Comparison of ENCODE assay signal across 30 cellular contexts in genomic region chr16:65717006-65717720, GRCh38.
"Had no signal": no experiment of that assay in that cellular context is flagged by ENCODE, and none has a peak within 500 bp of the region (broad histone marks: within the 10 kb centered on the region; RNA-seq: fewer than 3 reads in every experiment).

No MANE protein-coding gene starts in this region.

- ATAC-seq: activated CD4-positive, alpha-beta T cell treated with anti-CD3 and anti-CD28 coated beads for 36 hours; activated CD4-positive, CD25-positive, alpha-beta regulatory T cell treated with anti-CD3 and anti-CD28 coated beads, Interleukin-2, amount 50 U/mL, for 24 hours; activated CD8-positive, alpha-beta T cell treated with anti-CD3 and anti-CD28 coated beads, Interleukin-2, amount 10 ng/mL, durations not matched to agents 7 days and 5 days; activated naive CD4-positive, alpha-beta T cell treated with anti-CD3 and anti-CD28 coated beads, Interleukin-2, amount 50 U/mL, for 72 hours; WTC11 had no signal

- H3K9me3 ChIP-seq: adrenal gland, SJCRH30 had no signal

- FAIRE-seq: TTC549 had no signal

- H3K27ac Mint-ChIP-seq: activated CD4-positive, alpha-beta T cell treated with anti-CD3 and anti-CD28 coated beads for 36 hours; activated CD4-positive, alpha-beta T cell treated with anti-CD3 and anti-CD28 coated beads, Interleukin-2, amount 10 ng/mL, durations not matched to agents 7 days and 5 days; activated CD8-positive, alpha-beta T cell treated with anti-CD3 and anti-CD28 coated beads, Interleukin-2, amount 10 ng/mL, durations not matched to agents 7 days and 5 days; activated naive CD4-positive, alpha-beta T cell treated with anti-CD3 and anti-CD28 coated beads for 36 hours; activated naive CD4-positive, alpha-beta T cell treated with anti-CD3 and anti-CD28 coated beads, Interleukin-2, amount 50 U/mL, for 72 hours; activated T-cell treated with anti-CD3 and anti-CD28 coated beads, Interleukin-2, amount 50 U/mL, for 24 hours; T-helper 1 cell treated with Interleukin-12 subunit alpha and Interleukin-12 subunit beta and Interleukin-4 antibody, amounts not matched to agents 30 μg/mL and 1 μg/mL, for 36 hours; T-helper 2 cell treated with Interferon-gamma antibody and Interleukin-4, amounts not matched to agents 5 μg/mL and 100 μg/mL, for 36 hours; WTC11 had no signal

- H3K4me3 Mint-ChIP-seq: activated CD4-positive, alpha-beta T cell treated with anti-CD3 and anti-CD28 coated beads for 36 hours; activated CD4-positive, alpha-beta T cell treated with anti-CD3 and anti-CD28 coated beads, Interleukin-2, amount 10 ng/mL, durations not matched to agents 7 days and 5 days; activated CD8-positive, alpha-beta T cell treated with anti-CD3 and anti-CD28 coated beads, Interleukin-2, amount 10 ng/mL, durations not matched to agents 7 days and 5 days; activated naive CD4-positive, alpha-beta T cell treated with anti-CD3 and anti-CD28 coated beads for 36 hours; activated T-cell treated with anti-CD3 and anti-CD28 coated beads, Interleukin-2, amount 50 U/mL, for 24 hours; T-helper 1 cell treated with Interleukin-12 subunit alpha and Interleukin-12 subunit beta and Interleukin-4 antibody, amounts not matched to agents 30 μg/mL and 1 μg/mL, for 36 hours; T-helper 2 cell treated with Interferon-gamma antibody and Interleukin-4, amounts not matched to agents 5 μg/mL and 100 μg/mL, for 36 hours; WTC11 had no signal

- H3K4me3 ChIP-seq: adrenal gland, SJCRH30, SK-N-MC had no signal

- H3K4me1 Mint-ChIP-seq: activated CD4-positive, alpha-beta T cell treated with anti-CD3 and anti-CD28 coated beads for 36 hours; activated CD4-positive, alpha-beta T cell treated with anti-CD3 and anti-CD28 coated beads, Interleukin-2, amount 10 ng/mL, durations not matched to agents 7 days and 5 days had no signal

- H3K36me3 Mint-ChIP-seq: activated naive CD4-positive, alpha-beta T cell treated with anti-CD3 and anti-CD28 coated beads, Interleukin-2, amount 50 U/mL, for 72 hours; WTC11 had no signal

- H3K27me3 ChIP-seq: adrenal gland, brain microvascular endothelial cell, SJCRH30 had no signal

- H3K9me3 Mint-ChIP-seq: activated CD4-positive, alpha-beta T cell treated with anti-CD3 and anti-CD28 coated beads, Interleukin-2, amount 10 ng/mL, durations not matched to agents 7 days and 5 days; activated naive CD4-positive, alpha-beta T cell treated with anti-CD3 and anti-CD28 coated beads for 36 hours; T-helper 1 cell treated with Interleukin-12 subunit alpha and Interleukin-12 subunit beta and Interleukin-4 antibody, amounts not matched to agents 30 μg/mL and 1 μg/mL, for 36 hours; T-helper 2 cell treated with Interferon-gamma antibody and Interleukin-4, amounts not matched to agents 5 μg/mL and 100 μg/mL, for 36 hours had no signal

- DNase-seq: activated CD4-positive, alpha-beta T cell treated with anti-CD3 and anti-CD28 coated beads for 36 hours; activated CD4-positive, alpha-beta T cell treated with anti-CD3 and anti-CD28 coated beads, Interleukin-2, amount 10 ng/mL, durations not matched to agents 7 days and 5 days; activated CD4-positive, alpha-beta T cell treated with anti-CD3 and anti-CD28 coated beads, Interleukin-2, amount 50 U/mL, for 48 hours; activated CD8-positive, alpha-beta T cell treated with anti-CD3 and anti-CD28 coated beads, Interleukin-2, amount 10 ng/mL, durations not matched to agents 7 days and 5 days; activated gamma-delta T cell treated with Interleukin-2 at 50 U/mL for 16 hours; activated naive CD4-positive, alpha-beta T cell treated with anti-CD3 and anti-CD28 coated beads for 36 hours; activated T-cell treated with anti-CD3 and anti-CD28 coated beads, Interleukin-2, amount 50 U/mL, for 24 hours; adrenal gland; anterior cingulate cortex; brain microvascular endothelial cell; central memory CD4-positive, alpha-beta T cell; Karpas-422; KBM-7; NCI-H1048; NCI-H1105 treated with DMSO at 0.1 percent for 48 hours; NCI-H1436; NCI-H1694; NCI-H1930; NCI-H2081 treated with DMSO at 0.1 percent for 48 hours; NCI-H345; NCI-H524 treated with DMSO at 0.1 percent for 48 hours; Right ventricle myocardium superior; SJCRH30 had no signal

- H3K36me3 ChIP-seq: adrenal gland, brain microvascular endothelial cell, SJCRH30 had no signal

- H3K27me3 Mint-ChIP-seq: activated CD4-positive, alpha-beta T cell treated with anti-CD3 and anti-CD28 coated beads for 36 hours; activated T-cell treated with anti-CD3 and anti-CD28 coated beads, Interleukin-2, amount 50 U/mL, for 24 hours had no signal

- H3K27ac ChIP-seq: adrenal gland, brain microvascular endothelial cell, SJCRH30, SK-N-MC had no signal

- H3K4me1 ChIP-seq: adrenal gland, SJCRH30 had no signal
